In genomic region chr1:29586215-29586614, GRCh38 we compare ENCODE assay signal across 18 cellular contexts.
"Had no signal": no experiment of that assay in that cellular context is flagged by ENCODE, and none has a peak within 500 bp of the region (broad histone marks: within the 10 kb centered on the region; RNA-seq: fewer than 3 reads in every experiment).

No MANE protein-coding gene starts in this region.

- H3K9me3 ChIP-seq: SJSA1 had no signal

- H3K27ac ChIP-seq: SJSA1 had no signal

- H3K4me1 ChIP-seq: SJSA1 had no signal

- DNase-seq: Karpas-422, KG1, MM.1S, NCI-H1092 treated with DMSO at 0.1 percent for 48 hours, NCI-H1436, NCI-H187 treated with DMSO at 0.1 percent for 48 hours, NCI-H2029 treated with DMSO at 0.1 percent for 48 hours, NCI-H2171 treated with DMSO at 0.1 percent for 48 hours, NCI-H345, NCI-H524, NCI-H526 treated with DMSO at 0.1 percent for 48 hours, NCI-H748 treated with DMSO at 0.1 percent for 48 hours, Right ventricle myocardium superior, RPMI8226, SIG-M5 had no signal

- H3K36me3 ChIP-seq: SJSA1 had no signal

- H3K4me3 ChIP-seq: SJSA1 had no signal

- FAIRE-seq: HepG2, RCC 7860 had no signal
